In the genomic region with DNA sequence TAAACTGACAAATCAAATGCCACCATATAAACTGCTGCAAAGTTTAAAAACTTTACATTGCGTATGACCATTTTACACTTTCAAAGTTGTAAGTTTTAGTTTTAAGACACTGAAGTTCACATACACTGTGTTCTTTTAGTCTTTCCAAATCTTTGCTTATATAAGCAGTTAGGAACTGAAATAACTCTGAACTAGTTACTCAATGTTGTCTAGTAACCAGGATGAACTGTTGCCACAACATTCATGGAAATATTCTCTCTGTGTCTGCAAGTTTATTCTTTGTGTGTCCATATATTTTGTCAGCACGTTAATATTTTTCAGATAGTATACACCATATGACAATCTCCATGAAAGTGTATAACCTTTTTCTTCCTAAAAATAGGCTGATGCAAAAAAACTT, we compare ENCODE assay signal across 10 cellular contexts.
DNase-seq lines count a peak whose midpoint lies in the region; ATAC-seq and TF ChIP-seq lines count a peak whose summit lies in the region.
"Had no signal": no experiment of that assay in that cellular context is flagged by ENCODE, and none has a peak within 500 bp of the region (broad histone marks: within the 10 kb centered on the region; RNA-seq: fewer than 3 reads in every experiment).

No MANE protein-coding gene starts in this region.

- H3K27me3 Mint-ChIP-seq in HFFc6 (ENCODE audit: insufficient read depth) (no peaks in the 10 kb centered on the region), Calu3 (ENCODE audit: unreplicated experiment) (no peaks in the 10 kb centered on the region)
- H3K27me3 Mint-ChIP-seq: activated B cell treated with CpG ODN at 0.5 μM for 24 hours had no signal

- no peak overlapping the region for H3K4me3 ChIP-seq in colonic mucosa
- no peak overlapping the region for H3K4me3 ChIP-seq in left lung
- H3K4me3 ChIP-seq in subcutaneous abdominal adipose tissue (ENCODE audit: low read depth in 1 of 5, low read length in 5 of 5), result peak overlapping the region in 3 of 5 donors; percentile 34 to 48 (median 38)

- TF ChIP-seq CTCF in HFFc6 (IDR thresholded peaks at IDR 0.05) (no peak), colonic mucosa (IDR thresholded peaks at IDR 0.05) (no peak), left lung (IDR thresholded peaks at IDR 0.05) (no peak), Calu3 (IDR thresholded peaks at IDR 0.05; ENCODE audit: unreplicated experiment) (no peak)

- no peaks in the 10 kb centered on the region for H3K36me3 ChIP-seq in colonic mucosa
- no peaks in the 10 kb centered on the region for H3K36me3 ChIP-seq in left lung
- H3K36me3 ChIP-seq in subcutaneous abdominal adipose tissue (ENCODE audit: control insufficient read depth in 5 of 5, insufficient read depth in 5 of 5, low read length in 5 of 5), result no peaks in the 10 kb centered on the region

- H3K4me1 Mint-ChIP-seq in HFFc6 (ENCODE audit: low read depth) (peaks cover 63% of the 10 kb centered on the region), Calu3 (ENCODE audit: low read depth, unreplicated experiment) (peaks cover 38% of the 10 kb centered on the region)
- H3K4me1 Mint-ChIP-seq: activated B cell treated with CpG ODN at 0.5 μM for 24 hours had no signal

- peak overlapping the region; percentile 29 for H3K27ac ChIP-seq in colonic mucosa
- peak overlapping the region; percentile 71 to 79 for H3K27ac ChIP-seq in left lung
- H3K27ac ChIP-seq in subcutaneous abdominal adipose tissue (ENCODE audit: low read depth, low read length), result peak overlapping the region; percentile 80

- peak; percentile 76 for DNase-seq in HFFc6
- DNase-seq in colonic mucosa, result no peak
- DNase-seq in left lung, result no peak
- DNase-seq in NCI-H2227 treated with DMSO at 0.1 percent for 48 hours (lab: John Stamatoyannopoulos, UW), result no peak
- no peak for DNase-seq in DMS53 treated with DMSO at 0.1 percent for 48 hours (lab: John Stamatoyannopoulos, UW; ENCODE audit: unreplicated experiment)
- DNase-seq in Calu3, result no peak
- DNase-seq: activated B cell treated with CpG ODN at 0.5 μM for 24 hours, NCI-H748 treated with DMSO at 0.1 percent for 48 hours had no signal

- no peaks in the 10 kb centered on the region for H3K9me3 Mint-ChIP-seq in HFFc6
- H3K9me3 Mint-ChIP-seq in Calu3 (ENCODE audit: low read depth, unreplicated experiment), result no peaks in the 10 kb centered on the region
- H3K9me3 Mint-ChIP-seq: activated B cell treated with CpG ODN at 0.5 μM for 24 hours had no signal

- H3K4me3 Mint-ChIP-seq in HFFc6 (no peak overlapping the region), Calu3 (ENCODE audit: low read depth, unreplicated experiment) (no peak overlapping the region)
- H3K4me3 Mint-ChIP-seq: activated B cell treated with CpG ODN at 0.5 μM for 24 hours had no signal

- no peaks in the 10 kb centered on the region for H3K27me3 ChIP-seq in colonic mucosa
- no peaks in the 10 kb centered on the region for H3K27me3 ChIP-seq in left lung
- no peaks in the 10 kb centered on the region for H3K27me3 ChIP-seq in subcutaneous abdominal adipose tissue (ENCODE audit: control insufficient read depth in 5 of 5, insufficient read depth in 4 of 5, low read length in 5 of 5)

- H3K9me3 ChIP-seq in colonic mucosa (no peaks in the 10 kb centered on the region), left lung (no peaks in the 10 kb centered on the region), subcutaneous abdominal adipose tissue (ENCODE audit: control insufficient read depth in 5 of 5, low read length in 5 of 5) (no peaks in the 10 kb centered on the region)

- H3K9ac ChIP-seq in colonic mucosa (ENCODE audit: low read depth in 2 of 2, low read length in 2 of 2) (peak overlapping the region in 1 of 2 donors; percentile 5), subcutaneous abdominal adipose tissue (ENCODE audit: low read length in 5 of 5) (peak overlapping the region in 4 of 5 donors; percentile 3 to 74 (median 56))

- H3K27ac Mint-ChIP-seq in HFFc6 (peak overlapping the region; percentile 89), Calu3 (ENCODE audit: unreplicated experiment) (no peak overlapping the region)
- H3K27ac Mint-ChIP-seq: activated B cell treated with CpG ODN at 0.5 μM for 24 hours had no signal

- no TSS peak for BruUV-seq in Calu3 (replicated peaks; lab: Mats Ljungman, UMichigan)

- ATAC-seq in left lung (peak; percentile 80), HG02970 (IDR thresholded peaks at IDR 0.05; ENCODE audit: low FRiP score, unreplicated experiment) (no peak)

- intact Hi-C loops in colonic mucosa (cut with DNase I) (loop anchor here (10.0 kb wide), 1 partner anchor 109 kb away; no protein-coding TSS in a partner anchor), left lung (cut with DNase I) (no loop called here), Calu3 (cut with micrococcal nuclease; ENCODE audit: unreplicated experiment) (no loop called here)

- CTCF ChIA-PET in Calu3 (lab: Charles Lee), result no interaction called here

- H3K4me1 ChIP-seq in colonic mucosa, result no peaks in the 10 kb centered on the region
- peaks cover 35 to 36% of the 10 kb centered on the region in 2 donors for H3K4me1 ChIP-seq in left lung
- H3K4me1 ChIP-seq in subcutaneous abdominal adipose tissue (ENCODE audit: control insufficient read depth in 5 of 5, insufficient read depth in 5 of 5, low read length in 5 of 5), result peaks cover 5 to 32% (median 30%) of the 10 kb centered on the region in 5 donors

- H3K36me3 Mint-ChIP-seq in HFFc6 (ENCODE audit: low read depth), result peaks cover under 1% of the 10 kb centered on the region
- H3K36me3 Mint-ChIP-seq in Calu3 (ENCODE audit: insufficient read depth, unreplicated experiment), result no peaks in the 10 kb centered on the region

Comparison
In these comparisons a context has a peak if more than half of its experiments do, and no peak if none do; other contexts are left out.
1. H3K27ac ChIP-seq: peak in every context shown above with its lines; median percentile 80 in subcutaneous abdominal adipose tissue; 75 in left lung; 29 in colonic mucosa.
2. H3K4me3 ChIP-seq: peak in subcutaneous abdominal adipose tissue (3 of 5); none in colonic mucosa (single experiment) and left lung (0 of 2).